13 cellular contexts compared by ENCODE assay signal in genomic region chr17:41347872-41348760, GRCh38. TPM values are rescaled to one million over a fixed set of nuclear protein-coding genes. Genes with fewer than 3 reads are reported as not detected.
"Had no signal": no experiment of that assay in that cellular context is flagged by ENCODE, and none has a peak within 500 bp of the region (broad histone marks: within the 10 kb centered on the region; RNA-seq: fewer than 3 reads in every experiment).

No MANE protein-coding gene starts in this region.

- H3K4me1 ChIP-seq: right atrium auricular region, upper lobe of right lung had no signal

- DNase-seq: activated effector memory CD4-positive, alpha-beta T cell treated with anti-CD3 and anti-CD28 coated beads, Interleukin-2, amount 50 U/mL, for 16 hours; activated naive CD8-positive, alpha-beta T cell treated with anti-CD3 and anti-CD28 coated beads for 36 hours; activated T-cell treated with anti-CD3 and anti-CD28 coated beads, Interleukin-2, amount 50 U/mL, for 4 hours; kidney glomerular epithelial cell; stimulated activated CD4-positive, alpha-beta T cell treated with anti-CD3 and anti-CD28 coated beads, Interleukin-1b, Interleukin-23, amount 100 ng/mL, for 48 hours; stimulated activated naive B cell treated with anti-CD40 and anti-IgM and Interleukin-4, amounts not matched to agents 10 μg/mL and 1 μg/mL and 100 μg/mL, for 72 hours; substantia nigra; upper lobe of right lung had no signal

- H3K9me3 ChIP-seq: right atrium auricular region, upper lobe of right lung had no signal

- H3K27ac Mint-ChIP-seq: activated naive CD8-positive, alpha-beta T cell treated with anti-CD3 and anti-CD28 coated beads for 36 hours; mesothelial cell of epicardium; stimulated activated naive B cell treated with anti-CD40 and anti-IgM and Interleukin-4, amounts not matched to agents 10 μg/mL and 1 μg/mL and 100 μg/mL, for 72 hours had no signal

- H3K4me3 ChIP-seq: right atrium auricular region, smooth muscle cell, upper lobe of right lung had no signal

- H3K4me3 Mint-ChIP-seq: activated naive CD8-positive, alpha-beta T cell treated with anti-CD3 and anti-CD28 coated beads for 36 hours; activated T-cell treated with anti-CD3 and anti-CD28 coated beads, Interleukin-2, amount 50 U/mL, for 4 hours; mesothelial cell of epicardium; stimulated activated naive B cell treated with anti-CD40 and anti-IgM and Interleukin-4, amounts not matched to agents 10 μg/mL and 1 μg/mL and 100 μg/mL, for 72 hours had no signal

- H3K4me1 Mint-ChIP-seq: stimulated activated naive B cell treated with anti-CD40 and anti-IgM and Interleukin-4, amounts not matched to agents 10 μg/mL and 1 μg/mL and 100 μg/mL, for 72 hours had no signal

- H3K4me2 ChIP-seq: smooth muscle cell had no signal

- H3K27me3 ChIP-seq: right atrium auricular region, upper lobe of right lung had no signal

- H3K27ac ChIP-seq: right atrium auricular region, upper lobe of right lung had no signal

- H3K27me3 Mint-ChIP-seq: activated naive CD8-positive, alpha-beta T cell treated with anti-CD3 and anti-CD28 coated beads for 36 hours had no signal

- H3K36me3 ChIP-seq: right atrium auricular region, upper lobe of right lung had no signal

RNA-seq across cellular contexts. Expression of gene KRT33A, which starts 2.5 kb away (rescaled TPM):
- total RNA-seq: activated naive CD8-positive, alpha-beta T cell treated with anti-CD3 and anti-CD28 coated beads for 36 hours; activated T-cell treated with anti-CD3 and anti-CD28 coated beads, Interleukin-2, amount 50 U/mL, for 4 hours; chondrocyte; liver; mesothelial cell of epicardium; right atrium auricular region; upper lobe of right lung had no signal
- polyA plus RNA-seq: liver, smooth muscle cell had no signal

RNA-seq across cellular contexts. Expression of gene KRT33B, which starts 21.5 kb away (rescaled TPM):
- total RNA-seq: activated naive CD8-positive, alpha-beta T cell treated with anti-CD3 and anti-CD28 coated beads for 36 hours; activated T-cell treated with anti-CD3 and anti-CD28 coated beads, Interleukin-2, amount 50 U/mL, for 4 hours; chondrocyte; liver; mesothelial cell of epicardium; right atrium auricular region; upper lobe of right lung had no signal
- polyA plus RNA-seq: liver had no signal

RNA-seq across cellular contexts. Expression of gene KRTAP17-1, which starts 32.6 kb away (rescaled TPM):
- total RNA-seq: activated naive CD8-positive, alpha-beta T cell treated with anti-CD3 and anti-CD28 coated beads for 36 hours; activated T-cell treated with anti-CD3 and anti-CD28 coated beads, Interleukin-2, amount 50 U/mL, for 4 hours; chondrocyte; liver; mesothelial cell of epicardium; right atrium auricular region; smooth muscle cell; upper lobe of right lung had no signal
- polyA plus RNA-seq: liver, smooth muscle cell had no signal

RNA-seq across cellular contexts. Expression of gene KRT34, which starts 34.0 kb away (rescaled TPM):
- total RNA-seq: activated naive CD8-positive, alpha-beta T cell treated with anti-CD3 and anti-CD28 coated beads for 36 hours; activated T-cell treated with anti-CD3 and anti-CD28 coated beads, Interleukin-2, amount 50 U/mL, for 4 hours; chondrocyte; liver; mesothelial cell of epicardium; right atrium auricular region; upper lobe of right lung had no signal
- polyA plus RNA-seq: liver had no signal

RNA-seq across cellular contexts. Expression of gene KRTAP16-1, which starts 39.0 kb away (rescaled TPM):
- total RNA-seq: activated naive CD8-positive, alpha-beta T cell treated with anti-CD3 and anti-CD28 coated beads for 36 hours; activated T-cell treated with anti-CD3 and anti-CD28 coated beads, Interleukin-2, amount 50 U/mL, for 4 hours; chondrocyte; liver; mesothelial cell of epicardium; right atrium auricular region; smooth muscle cell; upper lobe of right lung had no signal
- polyA plus RNA-seq: liver, smooth muscle cell had no signal
